ENCODE assay signal across 9 cellular contexts in genomic region chr12:2582631-2583616, GRCh38.
DNase-seq lines count a peak whose midpoint lies in the region; ATAC-seq and TF ChIP-seq lines count a peak whose summit lies in the region.
"Had no signal": no experiment of that assay in that cellular context is flagged by ENCODE, and none has a peak within 500 bp of the region (broad histone marks: within the 10 kb centered on the region; RNA-seq: fewer than 3 reads in every experiment).

No MANE protein-coding gene starts in this region.

- 33 to 75% methylated on average over 5 to 22 of the region's 48 CpGs for WGBS in upper lobe of left lung, 2 donors

- no peak overlapping the region for H3K9ac ChIP-seq in neural cell (ENCODE audit: low read length)

- no peaks in the 10 kb centered on the region for H3K9me2 ChIP-seq in neural cell (ENCODE audit: insufficient read depth, low read length)

- H3K27ac ChIP-seq in neural cell (ENCODE audit: low read length): no peak overlapping the region
- H3K27ac ChIP-seq in upper lobe of left lung: peak overlapping the region in 2 of 4 donors; percentile 17 to 19
- H3K27ac ChIP-seq: neutrophil had no signal

- H3K4me1 ChIP-seq in upper lobe of left lung: peaks cover 6 to 11% (median 9%) of the 10 kb centered on the region in 4 donors

- DNase-seq in AG10803 (ENCODE audit: low read depth) (peak; percentile 50), GM20000 (ENCODE audit: low spot score) (peak; percentile 84), NOMO-1 (lab: John Stamatoyannopoulos, UW; ENCODE audit: unreplicated experiment in 2 of 2) (peak; percentile 57 to 64), activated T-helper 1 cell treated with Interleukin-2 at 50 U/mL for 16 hours (ENCODE audit: low read depth) (peak; percentile 3), fibroblast of the conjunctiva (ENCODE audit: low read depth) (peak; percentile 23), upper lobe of left lung (peak; percentile 54 to 95)

- TF ChIP-seq EP300 in neural cell (conservative IDR thresholded peaks at IDR 0.05; ENCODE audit: poor library complexity, severe bottlenecking) (no peak), upper lobe of left lung (IDR thresholded peaks at IDR 0.05) (no peak)

- H3K36me3 ChIP-seq in neural cell (ENCODE audit: insufficient read depth, low read length) (peaks cover 10% of the 10 kb centered on the region), upper lobe of left lung (no peaks in the 10 kb centered on the region)
- H3K36me3 ChIP-seq: neutrophil had no signal

- H3K9me3 ChIP-seq in neural cell (ENCODE audit: low read length): no peaks in the 10 kb centered on the region
- H3K9me3 ChIP-seq in upper lobe of left lung: no peaks in the 10 kb centered on the region
- H3K9me3 ChIP-seq: neutrophil had no signal

- ATAC-seq in upper lobe of left lung (ENCODE audit: low FRiP score in 2 of 2): peak; percentile 66 to 91
- ATAC-seq in GM21367 (IDR thresholded peaks at IDR 0.05; ENCODE audit: unreplicated experiment): no peak

- H3K27me3 ChIP-seq in neural cell (ENCODE audit: insufficient read depth, low read depth, low read length) (no peaks in the 10 kb centered on the region), upper lobe of left lung (peaks cover 0 to 3% (median 0%) of the 10 kb centered on the region in 4 donors)

- TF ChIP-seq CTCF in AG10803 (conservative IDR thresholded peaks at IDR 0.05; ENCODE audit: low read length) (peak; percentile 55), GM20000 (IDR thresholded peaks at IDR 0.05; ENCODE audit: extremely low read depth, missing control alignments) (peak; percentile 87), neural cell (IDR thresholded peaks at IDR 0.05; ENCODE audit: poor library complexity, severe bottlenecking) (peak; percentile 80), upper lobe of left lung (IDR thresholded peaks at IDR 0.05) (peak; percentile 91 to 96 (median 94))

- no peaks in the 10 kb centered on the region for H3K79me2 ChIP-seq in neural cell (replicated peaks; ENCODE audit: insufficient read depth, low read length)

- peak; percentile 86 for TF ChIP-seq RAD21 in neural cell (conservative IDR thresholded peaks at IDR 0.05)

- no peak for TF ChIP-seq POLR2A in upper lobe of left lung (IDR thresholded peaks at IDR 0.05)

- H3F3A ChIP-seq in neural cell (ENCODE audit: insufficient read depth, low read length, poor library complexity, severe bottlenecking): no peaks in the 10 kb centered on the region

- no peak overlapping the region for H3K4me2 ChIP-seq in neural cell (ENCODE audit: low read length)

- H4K20me1 ChIP-seq in neural cell (ENCODE audit: insufficient read depth): no peaks in the 10 kb centered on the region

- H3K4me3 ChIP-seq in AG10803 (ENCODE audit: low read length) (no peak overlapping the region; the same call in 1 of the 2 replicates), neural cell (ENCODE audit: low read length) (no peak overlapping the region), upper lobe of left lung (no peak overlapping the region)

- no peak overlapping the region for H2AFZ ChIP-seq in neural cell (ENCODE audit: low read depth, low read length)

TF ChIP-seq in neural cell, 6 proteins besides CTCF, POLR2A, EP300 and RAD21:
- no peak for TF ChIP-seq POLR2AphosphoS5 (IDR thresholded peaks at IDR 0.05)
- peak; percentile 88 for TF ChIP-seq SMC3 (conservative IDR thresholded peaks at IDR 0.05; ENCODE audit: poor library complexity)
- TF ChIP-seq EZH2 (IDR thresholded peaks at IDR 0.05; ENCODE audit: borderline replicate concordance, insufficient read depth, low read length, poor library complexity, severe bottlenecking): no peak

Comparison
In these comparisons a context has a peak if more than half of its experiments do, and no peak if none do; other contexts are left out.
1. DNase-seq: peak in every context shown above with its lines; median percentile 84 in GM20000; 74 in upper lobe of left lung; 60 in NOMO-1; 50 in AG10803; 23 in fibroblast of the conjunctiva; 3 in activated T-helper 1 cell treated with Interleukin-2 at 50 U/mL for 16 hours.